1 cellular context compared by ENCODE assay signal in the genomic region with DNA sequence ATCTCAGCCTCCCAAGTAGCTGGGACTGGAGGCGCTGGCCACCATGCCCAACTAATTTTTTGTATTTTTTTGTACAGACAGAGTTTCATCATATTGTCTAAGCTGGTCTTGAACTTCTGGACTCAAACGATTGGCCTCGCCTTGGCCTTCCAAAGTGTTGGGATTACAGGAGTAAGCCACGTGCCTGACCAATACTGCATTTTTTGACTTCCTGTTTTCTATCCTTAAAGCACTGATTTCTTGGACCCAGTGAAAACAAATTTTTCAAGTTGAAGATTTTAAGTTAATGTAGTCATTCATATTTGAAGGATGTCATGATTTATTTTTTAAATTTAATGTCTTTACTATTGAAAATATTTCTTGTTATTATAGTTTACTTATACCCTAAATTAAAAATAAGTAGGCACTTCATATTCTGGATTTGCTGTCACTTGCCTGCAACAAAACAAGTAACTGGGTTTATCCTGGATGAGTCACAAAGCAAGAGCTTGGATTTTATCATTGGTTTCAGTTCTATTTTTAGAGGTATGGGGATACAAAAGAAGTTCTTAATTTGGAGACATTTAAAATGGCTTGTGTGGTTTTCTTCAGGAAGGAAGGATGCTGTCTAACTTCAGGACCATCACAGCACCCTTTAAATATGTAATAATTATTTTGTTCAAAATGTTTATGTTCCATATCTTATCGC.
TF ChIP-seq lines count a peak whose summit lies in the region.

No MANE protein-coding gene starts in this region.

TF ChIP-seq in K562, 482 proteins besides CTCF, POLR2A, EP300 and RAD21 (continued from another document and continues in another):
- no peak for TF ChIP-seq ZNF197 (CRISPR knock-in tag; IDR thresholded peaks at IDR 0.05; ENCODE audit: low read depth)
- TF ChIP-seq, protein P1, sequence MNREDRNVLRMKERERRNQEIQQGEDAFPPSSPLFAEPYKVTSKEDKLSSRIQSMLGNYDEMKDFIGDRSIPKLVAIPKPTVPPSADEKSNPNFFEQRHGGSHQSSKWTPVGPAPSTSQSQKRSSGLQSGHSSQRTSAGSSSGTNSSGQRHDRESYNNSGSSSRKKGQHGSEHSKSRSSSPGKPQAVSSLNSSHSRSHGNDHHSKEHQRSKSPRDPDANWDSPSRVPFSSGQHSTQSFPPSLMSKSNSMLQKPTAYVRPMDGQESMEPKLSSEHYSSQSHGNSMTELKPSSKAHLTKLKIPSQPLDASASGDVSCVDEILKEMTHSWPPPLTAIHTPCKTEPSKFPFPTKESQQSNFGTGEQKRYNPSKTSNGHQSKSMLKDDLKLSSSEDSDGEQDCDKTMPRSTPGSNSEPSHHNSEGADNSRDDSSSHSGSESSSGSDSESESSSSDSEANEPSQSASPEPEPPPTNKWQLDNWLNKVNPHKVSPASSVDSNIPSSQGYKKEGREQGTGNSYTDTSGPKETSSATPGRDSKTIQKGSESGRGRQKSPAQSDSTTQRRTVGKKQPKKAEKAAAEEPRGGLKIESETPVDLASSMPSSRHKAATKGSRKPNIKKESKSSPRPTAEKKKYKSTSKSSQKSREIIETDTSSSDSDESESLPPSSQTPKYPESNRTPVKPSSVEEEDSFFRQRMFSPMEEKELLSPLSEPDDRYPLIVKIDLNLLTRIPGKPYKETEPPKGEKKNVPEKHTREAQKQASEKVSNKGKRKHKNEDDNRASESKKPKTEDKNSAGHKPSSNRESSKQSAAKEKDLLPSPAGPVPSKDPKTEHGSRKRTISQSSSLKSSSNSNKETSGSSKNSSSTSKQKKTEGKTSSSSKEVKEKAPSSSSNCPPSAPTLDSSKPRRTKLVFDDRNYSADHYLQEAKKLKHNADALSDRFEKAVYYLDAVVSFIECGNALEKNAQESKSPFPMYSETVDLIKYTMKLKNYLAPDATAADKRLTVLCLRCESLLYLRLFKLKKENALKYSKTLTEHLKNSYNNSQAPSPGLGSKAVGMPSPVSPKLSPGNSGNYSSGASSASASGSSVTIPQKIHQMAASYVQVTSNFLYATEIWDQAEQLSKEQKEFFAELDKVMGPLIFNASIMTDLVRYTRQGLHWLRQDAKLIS (CRISPR knock-in tag; IDR thresholded peaks at IDR 0.05): no peak
- TF ChIP-seq SP1 (CRISPR knock-in tag; IDR thresholded peaks at IDR 0.05): no peak
- TF ChIP-seq ZSCAN29 (IDR thresholded peaks at IDR 0.05): no peak
- TF ChIP-seq EZH2 (IDR thresholded peaks at IDR 0.05; ENCODE audit: borderline replicate concordance, low read depth, low read length): no peak
- TF ChIP-seq NFE2L1 (tag; IDR thresholded peaks at IDR 0.05; ENCODE audit: borderline replicate concordance, low read depth): no peak
- no peak for TF ChIP-seq ZNF75A (CRISPR knock-in tag; IDR thresholded peaks at IDR 0.05)
- peak; percentile 51; the same call in 1 of the 2 replicates for TF ChIP-seq SMARCA4 (IDR thresholded peaks at IDR 0.05)
- TF ChIP-seq SIN3A (IDR thresholded peaks at IDR 0.05; ENCODE audit: borderline replicate concordance in 2 of 2, control insufficient read depth in 1 of 2, low read depth in 2 of 2, low read length in 2 of 2): no peak
- no peak for TF ChIP-seq ELF2 (CRISPR knock-in tag; IDR thresholded peaks at IDR 0.05)
- no peak for TF ChIP-seq TGIF2 (CRISPR knock-in tag; IDR thresholded peaks at IDR 0.05)
- TF ChIP-seq MTA2 (IDR thresholded peaks at IDR 0.05; ENCODE audit: low read depth): no peak
- no peak for TF ChIP-seq SIRT6 (IDR thresholded peaks at IDR 0.05; ENCODE audit: low read depth, low read length)
- TF ChIP-seq CBX5 (IDR thresholded peaks at IDR 0.05; ENCODE audit: borderline replicate concordance, low read depth): no peak
- TF ChIP-seq SFPQ (IDR thresholded peaks at IDR 0.05; ENCODE audit: low read depth, low read length): no peak
- TF ChIP-seq BCOR (IDR thresholded peaks at IDR 0.05): no peak
- no peak; the same call in 1 of the 2 replicates for TF ChIP-seq KHSRP (IDR thresholded peaks at IDR 0.05)
- TF ChIP-seq ZFX (CRISPR knock-in tag; IDR thresholded peaks at IDR 0.05): no peak
- TF ChIP-seq, protein P2, sequence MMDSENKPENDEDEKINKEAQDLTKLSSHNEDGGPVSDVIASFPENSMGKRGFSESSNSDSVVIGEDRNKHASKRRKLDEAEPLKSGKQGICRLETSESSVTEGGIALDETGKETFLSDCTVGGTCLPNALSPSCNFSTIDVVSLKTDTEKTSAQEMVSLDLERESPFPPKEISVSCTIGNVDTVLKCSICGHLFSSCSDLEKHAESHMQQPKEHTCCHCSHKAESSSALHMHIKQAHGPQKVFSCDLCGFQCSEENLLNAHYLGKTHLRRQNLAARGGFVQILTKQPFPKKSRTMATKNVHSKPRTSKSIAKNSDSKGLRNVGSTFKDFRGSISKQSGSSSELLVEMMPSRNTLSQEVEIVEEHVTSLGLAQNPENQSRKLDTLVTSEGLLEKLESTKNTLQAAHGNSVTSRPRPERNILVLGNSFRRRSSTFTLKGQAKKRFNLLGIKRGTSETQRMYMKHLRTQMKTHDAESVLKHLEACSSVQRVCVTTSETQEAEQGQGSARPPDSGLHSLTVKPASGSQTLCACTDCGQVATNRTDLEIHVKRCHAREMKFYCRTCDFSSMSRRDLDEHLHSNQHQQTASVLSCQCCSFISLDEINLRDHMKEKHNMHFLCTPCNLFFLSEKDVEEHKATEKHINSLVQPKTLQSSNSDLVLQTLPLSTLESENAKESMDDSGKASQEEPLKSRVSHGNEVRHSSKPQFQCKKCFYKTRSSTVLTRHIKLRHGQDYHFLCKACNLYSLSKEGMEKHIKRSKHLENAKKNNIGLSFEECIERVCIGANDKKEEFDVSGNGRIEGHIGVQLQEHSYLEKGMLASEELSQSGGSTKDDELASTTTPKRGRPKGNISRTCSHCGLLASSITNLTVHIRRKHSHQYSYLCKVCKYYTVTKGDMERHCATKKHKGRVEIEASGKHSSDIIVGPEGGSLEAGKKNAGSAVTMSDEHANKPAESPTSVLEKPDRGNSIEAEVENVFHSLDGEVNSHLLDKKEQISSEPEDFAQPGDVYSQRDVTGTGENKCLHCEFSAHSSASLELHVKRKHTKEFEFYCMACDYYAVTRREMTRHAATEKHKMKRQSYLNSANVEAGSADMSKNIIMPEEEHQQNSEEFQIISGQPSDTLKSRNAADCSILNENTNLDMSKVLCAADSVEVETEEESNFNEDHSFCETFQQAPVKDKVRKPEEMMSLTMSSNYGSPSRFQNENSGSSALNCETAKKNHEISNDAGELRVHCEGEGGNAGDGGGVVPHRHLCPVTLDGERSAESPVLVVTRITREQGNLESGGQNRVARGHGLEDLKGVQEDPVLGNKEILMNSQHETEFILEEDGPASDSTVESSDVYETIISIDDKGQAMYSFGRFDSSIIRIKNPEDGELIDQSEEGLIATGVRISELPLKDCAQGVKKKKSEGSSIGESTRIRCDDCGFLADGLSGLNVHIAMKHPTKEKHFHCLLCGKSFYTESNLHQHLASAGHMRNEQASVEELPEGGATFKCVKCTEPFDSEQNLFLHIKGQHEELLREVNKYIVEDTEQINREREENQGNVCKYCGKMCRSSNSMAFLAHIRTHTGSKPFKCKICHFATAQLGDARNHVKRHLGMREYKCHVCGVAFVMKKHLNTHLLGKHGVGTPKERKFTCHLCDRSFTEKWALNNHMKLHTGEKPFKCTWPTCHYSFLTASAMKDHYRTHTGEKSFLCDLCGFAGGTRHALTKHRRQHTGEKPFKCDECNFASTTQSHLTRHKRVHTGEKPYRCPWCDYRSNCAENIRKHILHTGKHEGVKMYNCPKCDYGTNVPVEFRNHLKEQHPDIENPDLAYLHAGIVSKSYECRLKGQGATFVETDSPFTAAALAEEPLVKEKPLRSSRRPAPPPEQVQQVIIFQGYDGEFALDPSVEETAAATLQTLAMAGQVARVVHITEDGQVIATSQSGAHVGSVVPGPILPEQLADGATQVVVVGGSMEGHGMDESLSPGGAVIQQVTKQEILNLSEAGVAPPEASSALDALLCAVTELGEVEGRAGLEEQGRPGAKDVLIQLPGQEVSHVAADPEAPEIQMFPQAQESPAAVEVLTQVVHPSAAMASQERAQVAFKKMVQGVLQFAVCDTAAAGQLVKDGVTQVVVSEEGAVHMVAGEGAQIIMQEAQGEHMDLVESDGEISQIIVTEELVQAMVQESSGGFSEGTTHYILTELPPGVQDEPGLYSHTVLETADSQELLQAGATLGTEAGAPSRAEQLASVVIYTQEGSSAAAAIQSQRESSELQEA (IDR thresholded peaks at IDR 0.05; ENCODE audit: low read depth): no peak
- TF ChIP-seq BHLHE40 (IDR thresholded peaks at IDR 0.05; ENCODE audit: low read length): peak; percentile 63; the same call in 1 of the 2 replicates
- TF ChIP-seq CREB1 (IDR thresholded peaks at IDR 0.05): no peak
- no peak for TF ChIP-seq CREB1 (CRISPR knock-in tag; IDR thresholded peaks at IDR 0.05)
- TF ChIP-seq ELF4 (CRISPR knock-in tag; IDR thresholded peaks at IDR 0.05): no peak
- peak; percentile 73; the same call in 1 of the 2 replicates for TF ChIP-seq ATF3 (IDR thresholded peaks at IDR 0.05)
- no peak for TF ChIP-seq ATF3 (CRISPR knock-in tag; conservative IDR thresholded peaks at IDR 0.05)
- TF ChIP-seq SRF (CRISPR knock-in tag; IDR thresholded peaks at IDR 0.05): no peak
- no peak for TF ChIP-seq TRIM28 (IDR thresholded peaks at IDR 0.05)
- TF ChIP-seq MAFK (IDR thresholded peaks at IDR 0.05; ENCODE audit: low read length): no peak
- no peak for TF ChIP-seq CTBP1 (IDR thresholded peaks at IDR 0.05; ENCODE audit: borderline replicate concordance)
- TF ChIP-seq ZNF408 (CRISPR knock-in tag; IDR thresholded peaks at IDR 0.05; ENCODE audit: low read depth): no peak
- TF ChIP-seq, protein P3, sequence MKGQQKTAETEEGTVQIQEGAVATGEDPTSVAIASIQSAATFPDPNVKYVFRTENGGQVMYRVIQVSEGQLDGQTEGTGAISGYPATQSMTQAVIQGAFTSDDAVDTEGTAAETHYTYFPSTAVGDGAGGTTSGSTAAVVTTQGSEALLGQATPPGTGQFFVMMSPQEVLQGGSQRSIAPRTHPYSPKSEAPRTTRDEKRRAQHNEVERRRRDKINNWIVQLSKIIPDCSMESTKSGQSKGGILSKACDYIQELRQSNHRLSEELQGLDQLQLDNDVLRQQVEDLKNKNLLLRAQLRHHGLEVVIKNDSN (CRISPR knock-in tag; IDR thresholded peaks at IDR 0.05): 0 out of 2 replicates have a peak, but pooled peaks have one; percentile 17
- TF ChIP-seq ZNF707 (CRISPR knock-in tag; conservative IDR thresholded peaks at IDR 0.05): no peak
- TF ChIP-seq SMARCC2 (IDR thresholded peaks at IDR 0.05; ENCODE audit: low read depth): 0 out of 2 replicates have a peak, but pooled peaks have one; percentile 14
- no peak for TF ChIP-seq JUN (IDR thresholded peaks at IDR 0.05; ENCODE audit: borderline replicate concordance, low read depth, low read length)
- no peak for TF ChIP-seq JUN (CRISPR knock-in tag; IDR thresholded peaks at IDR 0.05; ENCODE audit: borderline replicate concordance)
- TF ChIP-seq, protein P4, sequence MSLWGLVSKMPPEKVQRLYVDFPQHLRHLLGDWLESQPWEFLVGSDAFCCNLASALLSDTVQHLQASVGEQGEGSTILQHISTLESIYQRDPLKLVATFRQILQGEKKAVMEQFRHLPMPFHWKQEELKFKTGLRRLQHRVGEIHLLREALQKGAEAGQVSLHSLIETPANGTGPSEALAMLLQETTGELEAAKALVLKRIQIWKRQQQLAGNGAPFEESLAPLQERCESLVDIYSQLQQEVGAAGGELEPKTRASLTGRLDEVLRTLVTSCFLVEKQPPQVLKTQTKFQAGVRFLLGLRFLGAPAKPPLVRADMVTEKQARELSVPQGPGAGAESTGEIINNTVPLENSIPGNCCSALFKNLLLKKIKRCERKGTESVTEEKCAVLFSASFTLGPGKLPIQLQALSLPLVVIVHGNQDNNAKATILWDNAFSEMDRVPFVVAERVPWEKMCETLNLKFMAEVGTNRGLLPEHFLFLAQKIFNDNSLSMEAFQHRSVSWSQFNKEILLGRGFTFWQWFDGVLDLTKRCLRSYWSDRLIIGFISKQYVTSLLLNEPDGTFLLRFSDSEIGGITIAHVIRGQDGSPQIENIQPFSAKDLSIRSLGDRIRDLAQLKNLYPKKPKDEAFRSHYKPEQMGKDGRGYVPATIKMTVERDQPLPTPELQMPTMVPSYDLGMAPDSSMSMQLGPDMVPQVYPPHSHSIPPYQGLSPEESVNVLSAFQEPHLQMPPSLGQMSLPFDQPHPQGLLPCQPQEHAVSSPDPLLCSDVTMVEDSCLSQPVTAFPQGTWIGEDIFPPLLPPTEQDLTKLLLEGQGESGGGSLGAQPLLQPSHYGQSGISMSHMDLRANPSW (CRISPR knock-in tag; IDR thresholded peaks at IDR 0.05): no peak
- TF ChIP-seq, protein P5, sequence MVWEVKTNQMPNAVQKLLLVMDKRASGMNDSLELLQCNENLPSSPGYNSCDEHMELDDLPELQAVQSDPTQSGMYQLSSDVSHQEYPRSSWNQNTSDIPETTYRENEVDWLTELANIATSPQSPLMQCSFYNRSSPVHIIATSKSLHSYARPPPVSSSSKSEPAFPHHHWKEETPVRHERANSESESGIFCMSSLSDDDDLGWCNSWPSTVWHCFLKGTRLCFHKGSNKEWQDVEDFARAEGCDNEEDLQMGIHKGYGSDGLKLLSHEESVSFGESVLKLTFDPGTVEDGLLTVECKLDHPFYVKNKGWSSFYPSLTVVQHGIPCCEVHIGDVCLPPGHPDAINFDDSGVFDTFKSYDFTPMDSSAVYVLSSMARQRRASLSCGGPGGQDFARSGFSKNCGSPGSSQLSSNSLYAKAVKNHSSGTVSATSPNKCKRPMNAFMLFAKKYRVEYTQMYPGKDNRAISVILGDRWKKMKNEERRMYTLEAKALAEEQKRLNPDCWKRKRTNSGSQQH (CRISPR knock-in tag; IDR thresholded peaks at IDR 0.05): no peak
- no peak for TF ChIP-seq EP400 (IDR thresholded peaks at IDR 0.05)
- no peak for TF ChIP-seq SNIP1 (IDR thresholded peaks at IDR 0.05; ENCODE audit: low read depth)
